ENCODE assay signal across 1 cellular context in the genomic region with DNA sequence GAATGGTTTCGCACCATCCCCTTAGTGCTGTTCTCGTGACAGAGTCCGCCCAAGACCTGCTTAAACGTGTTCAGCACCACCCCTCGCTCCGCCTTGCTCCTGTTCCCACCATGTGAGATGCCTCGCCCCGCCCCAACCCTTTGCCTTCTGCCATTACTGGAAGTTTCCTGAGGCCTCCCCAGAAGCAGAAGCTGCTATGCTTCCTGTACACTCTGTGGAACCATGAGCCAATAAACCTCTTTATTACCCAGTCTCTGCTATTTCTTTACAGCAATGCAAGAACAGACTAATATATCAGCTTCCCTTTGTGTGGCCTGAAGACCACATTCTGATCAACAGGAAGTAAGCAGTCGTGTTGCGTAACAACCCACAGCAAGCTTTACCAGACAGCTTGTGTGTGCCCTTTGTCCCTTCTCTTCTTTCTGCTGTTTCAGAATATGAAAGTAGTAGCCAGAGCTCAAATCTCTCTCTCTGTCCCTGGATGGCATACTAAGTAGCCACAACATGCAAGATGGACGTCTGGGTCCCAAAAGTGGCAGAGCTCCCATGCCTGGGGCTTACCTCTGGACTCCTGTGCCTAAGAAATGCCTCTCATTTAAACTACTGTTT.
TF ChIP-seq lines count a peak whose summit lies in the region.

No MANE protein-coding gene starts in this region.

TF ChIP-seq in HepG2, 621 proteins besides CTCF, POLR2A, EP300 and RAD21 (continued from another document and continues in another):
- TF ChIP-seq, protein P1, sequence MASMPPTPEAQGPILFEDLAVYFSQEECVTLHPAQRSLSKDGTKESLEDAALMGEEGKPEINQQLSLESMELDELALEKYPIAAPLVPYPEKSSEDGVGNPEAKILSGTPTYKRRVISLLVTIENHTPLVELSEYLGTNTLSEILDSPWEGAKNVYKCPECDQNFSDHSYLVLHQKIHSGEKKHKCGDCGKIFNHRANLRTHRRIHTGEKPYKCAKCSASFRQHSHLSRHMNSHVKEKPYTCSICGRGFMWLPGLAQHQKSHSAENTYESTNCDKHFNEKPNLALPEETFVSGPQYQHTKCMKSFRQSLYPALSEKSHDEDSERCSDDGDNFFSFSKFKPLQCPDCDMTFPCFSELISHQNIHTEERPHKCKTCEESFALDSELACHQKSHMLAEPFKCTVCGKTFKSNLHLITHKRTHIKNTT (CRISPR knock-in tag; IDR thresholded peaks at IDR 0.05), result no peak
- TF ChIP-seq MZF1 (CRISPR knock-in tag; IDR thresholded peaks at IDR 0.05; ENCODE audit: borderline replicate concordance), result no peak
- TF ChIP-seq SMARCE1 (IDR thresholded peaks at IDR 0.05; ENCODE audit: borderline replicate concordance), result no peak
- TF ChIP-seq, protein P2, sequence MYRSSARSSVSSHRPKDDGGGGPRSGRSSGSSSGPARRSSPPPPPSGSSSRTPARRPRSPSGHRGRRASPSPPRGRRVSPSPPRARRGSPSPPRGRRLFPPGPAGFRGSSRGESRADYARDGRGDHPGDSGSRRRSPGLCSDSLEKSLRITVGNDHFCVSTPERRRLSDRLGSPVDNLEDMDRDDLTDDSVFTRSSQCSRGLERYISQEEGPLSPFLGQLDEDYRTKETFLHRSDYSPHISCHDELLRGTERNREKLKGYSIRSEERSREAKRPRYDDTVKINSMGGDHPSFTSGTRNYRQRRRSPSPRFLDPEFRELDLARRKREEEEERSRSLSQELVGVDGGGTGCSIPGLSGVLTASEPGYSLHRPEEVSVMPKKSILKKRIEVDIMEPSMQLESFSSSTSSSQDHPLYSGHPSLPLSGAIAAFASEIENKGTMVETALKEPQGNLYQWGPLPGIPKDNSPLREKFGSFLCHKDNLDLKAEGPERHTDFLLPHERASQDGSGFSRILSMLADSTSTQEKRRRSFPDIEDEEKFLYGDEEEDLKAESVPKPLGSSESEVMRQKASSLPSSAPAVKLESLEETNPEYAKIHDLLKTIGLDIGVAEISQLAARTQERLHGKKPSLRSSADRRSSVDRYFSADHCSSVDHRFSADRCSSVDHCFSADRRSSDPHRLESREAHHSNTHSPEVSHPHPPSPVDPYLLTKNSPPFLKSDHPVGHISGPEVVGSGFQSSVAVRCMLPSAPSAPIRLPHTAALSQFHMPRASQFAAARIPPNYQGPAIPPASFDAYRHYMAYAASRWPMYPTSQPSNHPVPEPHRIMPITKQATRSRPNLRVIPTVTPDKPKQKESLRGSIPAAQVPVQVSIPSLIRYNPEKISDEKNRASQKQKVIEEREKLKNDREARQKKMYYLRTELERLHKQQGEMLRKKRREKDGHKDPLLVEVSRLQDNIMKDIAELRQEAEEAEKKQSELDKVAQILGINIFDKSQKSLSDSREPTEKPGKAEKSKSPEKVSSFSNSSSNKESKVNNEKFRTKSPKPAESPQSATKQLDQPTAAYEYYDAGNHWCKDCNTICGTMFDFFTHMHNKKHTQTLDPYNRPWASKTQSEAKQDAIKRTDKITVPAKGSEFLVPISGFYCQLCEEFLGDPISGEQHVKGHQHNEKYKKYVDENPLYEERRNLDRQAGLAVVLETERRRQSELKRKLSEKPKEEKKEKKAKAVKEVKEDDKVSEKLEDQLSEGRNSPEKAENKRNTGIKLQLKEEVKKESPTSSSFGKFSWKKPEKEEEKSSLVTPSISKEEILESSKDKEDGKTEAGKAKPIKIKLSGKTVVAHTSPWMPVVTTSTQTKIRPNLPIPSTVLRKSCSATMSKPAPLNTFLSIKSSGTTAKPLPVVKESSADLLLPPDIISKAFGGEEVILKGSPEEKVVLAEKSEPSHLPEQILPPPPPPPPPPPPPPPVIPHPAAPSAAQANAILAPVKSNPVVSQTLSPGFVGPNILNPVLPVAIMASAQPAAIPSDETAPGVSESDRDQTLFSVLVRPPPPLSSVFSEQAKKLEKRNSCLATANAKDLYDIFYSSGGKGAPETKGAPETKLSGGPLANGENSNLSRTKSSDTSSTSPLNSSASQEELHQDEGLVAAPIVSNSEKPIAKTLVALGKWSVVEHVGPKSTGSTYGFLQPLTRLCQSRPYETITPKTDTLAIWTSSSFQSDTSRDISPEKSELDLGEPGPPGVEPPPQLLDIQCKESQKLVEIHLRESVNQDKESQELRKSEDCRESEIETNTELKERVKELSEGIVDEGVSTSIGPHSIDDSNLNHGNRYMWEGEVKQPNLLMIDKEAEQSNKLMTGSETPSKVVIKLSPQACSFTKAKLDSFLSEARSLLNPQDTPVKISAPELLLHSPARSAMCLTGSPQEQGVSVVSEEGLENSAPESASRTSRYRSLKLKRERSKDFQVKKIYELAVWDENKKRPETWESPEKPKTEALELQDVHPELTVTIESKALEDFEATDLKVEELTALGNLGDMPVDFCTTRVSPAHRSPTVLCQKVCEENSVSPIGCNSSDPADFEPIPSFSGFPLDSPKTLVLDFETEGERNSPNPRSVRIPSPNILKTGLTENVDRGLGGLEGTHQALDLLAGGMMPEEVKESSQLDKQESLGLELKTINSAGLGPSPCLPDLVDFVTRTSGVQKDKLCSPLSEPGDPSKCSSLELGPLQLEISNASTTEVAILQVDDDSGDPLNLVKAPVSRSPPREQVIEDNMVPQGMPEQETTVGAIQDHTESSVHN (CRISPR knock-in tag; IDR thresholded peaks at IDR 0.05), result no peak
- no peak for TF ChIP-seq THAP8 (CRISPR knock-in tag; IDR thresholded peaks at IDR 0.05; ENCODE audit: borderline replicate concordance)
- no peak for TF ChIP-seq CBFB (CRISPR knock-in tag; IDR thresholded peaks at IDR 0.05)
- TF ChIP-seq, protein P3, sequence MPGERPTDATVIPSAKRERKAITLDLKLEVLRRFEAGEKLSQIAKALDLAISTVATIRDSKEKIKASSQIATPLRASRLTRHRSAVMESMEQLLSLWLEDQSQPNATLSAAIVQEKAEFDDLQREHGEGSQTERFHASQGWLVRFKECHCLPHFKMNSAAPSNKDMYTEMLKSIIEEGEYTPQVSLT (CRISPR knock-in tag; IDR thresholded peaks at IDR 0.05; ENCODE audit: borderline replicate concordance, low read depth), result no peak
- peak; percentile 89 for TF ChIP-seq FOXP4 (CRISPR knock-in tag; IDR thresholded peaks at IDR 0.05)
- TF ChIP-seq ZNF362 (CRISPR knock-in tag; IDR thresholded peaks at IDR 0.05; ENCODE audit: borderline replicate concordance), result no peak
- TF ChIP-seq ZNF644 (CRISPR knock-in tag; IDR thresholded peaks at IDR 0.05; ENCODE audit: low read depth), result peak; percentile 91
- no peak for TF ChIP-seq ARNTL (CRISPR knock-in tag; IDR thresholded peaks at IDR 0.05)
- TF ChIP-seq KAT7 (CRISPR knock-in tag; IDR thresholded peaks at IDR 0.05; ENCODE audit: borderline replicate concordance), result no peak
- no peak for TF ChIP-seq ZNF350 (CRISPR knock-in tag; IDR thresholded peaks at IDR 0.05; ENCODE audit: borderline replicate concordance, low read depth)
- TF ChIP-seq, protein P4, sequence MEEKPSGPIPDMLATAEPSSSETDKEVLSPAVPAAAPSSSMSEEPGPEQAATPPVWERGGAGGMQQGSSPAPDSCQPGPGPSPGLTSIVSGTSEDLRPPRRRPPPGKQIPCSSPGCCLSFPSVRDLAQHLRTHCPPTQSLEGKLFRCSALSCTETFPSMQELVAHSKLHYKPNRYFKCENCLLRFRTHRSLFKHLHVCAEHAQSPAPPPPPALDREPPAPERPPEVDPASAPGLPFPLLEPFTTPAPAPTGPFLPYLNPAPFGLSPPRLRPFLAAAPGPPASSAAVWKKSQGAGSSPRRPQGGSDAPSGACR (CRISPR knock-in tag; IDR thresholded peaks at IDR 0.05), result no peak
- TF ChIP-seq SNAI1 (CRISPR knock-in tag; IDR thresholded peaks at IDR 0.05; ENCODE audit: borderline replicate concordance), result no peak
- no peak for TF ChIP-seq RBM22 (optimal IDR thresholded peaks at IDR 0.05; ENCODE audit: low read length)
- no peak for TF ChIP-seq ZBTB3 (CRISPR knock-in tag; IDR thresholded peaks at IDR 0.05; ENCODE audit: borderline replicate concordance, low read depth)
- TF ChIP-seq, protein P5, sequence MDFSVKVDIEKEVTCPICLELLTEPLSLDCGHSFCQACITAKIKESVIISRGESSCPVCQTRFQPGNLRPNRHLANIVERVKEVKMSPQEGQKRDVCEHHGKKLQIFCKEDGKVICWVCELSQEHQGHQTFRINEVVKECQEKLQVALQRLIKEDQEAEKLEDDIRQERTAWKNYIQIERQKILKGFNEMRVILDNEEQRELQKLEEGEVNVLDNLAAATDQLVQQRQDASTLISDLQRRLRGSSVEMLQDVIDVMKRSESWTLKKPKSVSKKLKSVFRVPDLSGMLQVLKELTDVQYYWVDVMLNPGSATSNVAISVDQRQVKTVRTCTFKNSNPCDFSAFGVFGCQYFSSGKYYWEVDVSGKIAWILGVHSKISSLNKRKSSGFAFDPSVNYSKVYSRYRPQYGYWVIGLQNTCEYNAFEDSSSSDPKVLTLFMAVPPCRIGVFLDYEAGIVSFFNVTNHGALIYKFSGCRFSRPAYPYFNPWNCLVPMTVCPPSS (IDR thresholded peaks at IDR 0.05), result no peak
- TF ChIP-seq ZNF780A (CRISPR knock-in tag; IDR thresholded peaks at IDR 0.05), result no peak
- TF ChIP-seq ZNF460 (CRISPR knock-in tag; IDR thresholded peaks at IDR 0.05; ENCODE audit: borderline replicate concordance), result no peak
- peak; percentile 86 for TF ChIP-seq GATAD2A (CRISPR knock-in tag; IDR thresholded peaks at IDR 0.05)
- TF ChIP-seq ZBTB8A (CRISPR knock-in tag; IDR thresholded peaks at IDR 0.05; ENCODE audit: borderline replicate concordance, low read depth), result no peak
- TF ChIP-seq CENPT (CRISPR knock-in tag; IDR thresholded peaks at IDR 0.05; ENCODE audit: low read depth), result no peak
- TF ChIP-seq HOXA3 (CRISPR knock-in tag; IDR thresholded peaks at IDR 0.05), result peak; percentile 43; the same call in 1 of the 2 replicates
- TF ChIP-seq ZFP41 (CRISPR knock-in tag; IDR thresholded peaks at IDR 0.05; ENCODE audit: borderline replicate concordance), result no peak
- no peak for TF ChIP-seq ZNF441 (CRISPR knock-in tag; IDR thresholded peaks at IDR 0.05; ENCODE audit: borderline replicate concordance)
- no peak for TF ChIP-seq JUN (CRISPR knock-in tag; IDR thresholded peaks at IDR 0.05)
- peak; percentile 81 for TF ChIP-seq FOXK1 (CRISPR knock-in tag; IDR thresholded peaks at IDR 0.05; ENCODE audit: borderline replicate concordance, low read depth)
- TF ChIP-seq ZNF761 (CRISPR knock-in tag; conservative IDR thresholded peaks at IDR 0.05), result no peak
- TF ChIP-seq, protein P6, sequence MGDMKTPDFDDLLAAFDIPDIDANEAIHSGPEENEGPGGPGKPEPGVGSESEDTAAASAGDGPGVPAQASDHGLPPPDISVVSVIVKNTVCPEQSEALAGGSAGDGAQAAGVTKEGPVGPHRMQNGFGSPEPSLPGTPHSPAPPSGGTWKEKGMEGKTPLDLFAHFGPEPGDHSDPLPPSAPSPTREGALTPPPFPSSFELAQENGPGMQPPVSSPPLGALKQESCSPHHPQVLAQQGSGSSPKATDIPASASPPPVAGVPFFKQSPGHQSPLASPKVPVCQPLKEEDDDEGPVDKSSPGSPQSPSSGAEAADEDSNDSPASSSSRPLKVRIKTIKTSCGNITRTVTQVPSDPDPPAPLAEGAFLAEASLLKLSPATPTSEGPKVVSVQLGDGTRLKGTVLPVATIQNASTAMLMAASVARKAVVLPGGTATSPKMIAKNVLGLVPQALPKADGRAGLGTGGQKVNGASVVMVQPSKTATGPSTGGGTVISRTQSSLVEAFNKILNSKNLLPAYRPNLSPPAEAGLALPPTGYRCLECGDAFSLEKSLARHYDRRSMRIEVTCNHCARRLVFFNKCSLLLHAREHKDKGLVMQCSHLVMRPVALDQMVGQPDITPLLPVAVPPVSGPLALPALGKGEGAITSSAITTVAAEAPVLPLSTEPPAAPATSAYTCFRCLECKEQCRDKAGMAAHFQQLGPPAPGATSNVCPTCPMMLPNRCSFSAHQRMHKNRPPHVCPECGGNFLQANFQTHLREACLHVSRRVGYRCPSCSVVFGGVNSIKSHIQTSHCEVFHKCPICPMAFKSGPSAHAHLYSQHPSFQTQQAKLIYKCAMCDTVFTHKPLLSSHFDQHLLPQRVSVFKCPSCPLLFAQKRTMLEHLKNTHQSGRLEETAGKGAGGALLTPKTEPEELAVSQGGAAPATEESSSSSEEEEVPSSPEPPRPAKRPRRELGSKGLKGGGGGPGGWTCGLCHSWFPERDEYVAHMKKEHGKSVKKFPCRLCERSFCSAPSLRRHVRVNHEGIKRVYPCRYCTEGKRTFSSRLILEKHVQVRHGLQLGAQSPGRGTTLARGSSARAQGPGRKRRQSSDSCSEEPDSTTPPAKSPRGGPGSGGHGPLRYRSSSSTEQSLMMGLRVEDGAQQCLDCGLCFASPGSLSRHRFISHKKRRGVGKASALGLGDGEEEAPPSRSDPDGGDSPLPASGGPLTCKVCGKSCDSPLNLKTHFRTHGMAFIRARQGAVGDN (CRISPR knock-in tag; IDR thresholded peaks at IDR 0.05), result peak; percentile 50
- 0 out of 2 replicates have a peak, but pooled peaks have one; percentile 79 for TF ChIP-seq MIER2 (CRISPR knock-in tag; IDR thresholded peaks at IDR 0.05)
- TF ChIP-seq YY1 (IDR thresholded peaks at IDR 0.05; ENCODE audit: insufficient read depth, insufficient replicate concordance, low read depth, low read length), result peak; percentile 27
- TF ChIP-seq SP2 (CRISPR knock-in tag; IDR thresholded peaks at IDR 0.05), result no peak
- no peak for TF ChIP-seq NFKB2 (CRISPR knock-in tag; IDR thresholded peaks at IDR 0.05; ENCODE audit: borderline replicate concordance)
- 0 out of 2 replicates have a peak, but pooled peaks have one; percentile 26 for TF ChIP-seq DMAP1 (CRISPR knock-in tag; IDR thresholded peaks at IDR 0.05)
- no peak for TF ChIP-seq YEATS2 (CRISPR knock-in tag; IDR thresholded peaks at IDR 0.05; ENCODE audit: borderline replicate concordance)
- TF ChIP-seq KDM6A (CRISPR knock-in tag; IDR thresholded peaks at IDR 0.05; ENCODE audit: low read depth), result 0 out of 2 replicates have a peak, but pooled peaks have one; percentile 56
- no peak for TF ChIP-seq ZBTB42 (CRISPR knock-in tag; IDR thresholded peaks at IDR 0.05)
- TF ChIP-seq PHF8 (CRISPR knock-in tag; IDR thresholded peaks at IDR 0.05), result no peak
